ENCODE assay signal across 1 cellular context in genomic region chr4:112418092-112418491, GRCh38.
TF ChIP-seq lines count a peak whose summit lies in the region.

No MANE protein-coding gene starts in this region.

TF ChIP-seq in K562, 482 proteins besides CTCF, POLR2A, EP300 and RAD21 (continued from another document):
- TF ChIP-seq, protein P1, sequence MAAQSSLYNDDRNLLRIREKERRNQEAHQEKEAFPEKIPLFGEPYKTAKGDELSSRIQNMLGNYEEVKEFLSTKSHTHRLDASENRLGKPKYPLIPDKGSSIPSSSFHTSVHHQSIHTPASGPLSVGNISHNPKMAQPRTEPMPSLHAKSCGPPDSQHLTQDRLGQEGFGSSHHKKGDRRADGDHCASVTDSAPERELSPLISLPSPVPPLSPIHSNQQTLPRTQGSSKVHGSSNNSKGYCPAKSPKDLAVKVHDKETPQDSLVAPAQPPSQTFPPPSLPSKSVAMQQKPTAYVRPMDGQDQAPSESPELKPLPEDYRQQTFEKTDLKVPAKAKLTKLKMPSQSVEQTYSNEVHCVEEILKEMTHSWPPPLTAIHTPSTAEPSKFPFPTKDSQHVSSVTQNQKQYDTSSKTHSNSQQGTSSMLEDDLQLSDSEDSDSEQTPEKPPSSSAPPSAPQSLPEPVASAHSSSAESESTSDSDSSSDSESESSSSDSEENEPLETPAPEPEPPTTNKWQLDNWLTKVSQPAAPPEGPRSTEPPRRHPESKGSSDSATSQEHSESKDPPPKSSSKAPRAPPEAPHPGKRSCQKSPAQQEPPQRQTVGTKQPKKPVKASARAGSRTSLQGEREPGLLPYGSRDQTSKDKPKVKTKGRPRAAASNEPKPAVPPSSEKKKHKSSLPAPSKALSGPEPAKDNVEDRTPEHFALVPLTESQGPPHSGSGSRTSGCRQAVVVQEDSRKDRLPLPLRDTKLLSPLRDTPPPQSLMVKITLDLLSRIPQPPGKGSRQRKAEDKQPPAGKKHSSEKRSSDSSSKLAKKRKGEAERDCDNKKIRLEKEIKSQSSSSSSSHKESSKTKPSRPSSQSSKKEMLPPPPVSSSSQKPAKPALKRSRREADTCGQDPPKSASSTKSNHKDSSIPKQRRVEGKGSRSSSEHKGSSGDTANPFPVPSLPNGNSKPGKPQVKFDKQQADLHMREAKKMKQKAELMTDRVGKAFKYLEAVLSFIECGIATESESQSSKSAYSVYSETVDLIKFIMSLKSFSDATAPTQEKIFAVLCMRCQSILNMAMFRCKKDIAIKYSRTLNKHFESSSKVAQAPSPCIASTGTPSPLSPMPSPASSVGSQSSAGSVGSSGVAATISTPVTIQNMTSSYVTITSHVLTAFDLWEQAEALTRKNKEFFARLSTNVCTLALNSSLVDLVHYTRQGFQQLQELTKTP (IDR thresholded peaks at IDR 0.05; ENCODE audit: low read depth in 1 of 2, partially characterized antibody in 2 of 2), result no peak
- no peak for TF ChIP-seq NFATC3 (IDR thresholded peaks at IDR 0.05)
- TF ChIP-seq GTF2F1 (IDR thresholded peaks at IDR 0.05; ENCODE audit: low read depth, low read length), result no peak
- TF ChIP-seq MAZ (CRISPR knock-in tag; conservative IDR thresholded peaks at IDR 0.05 in 1 of 2, IDR thresholded peaks at IDR 0.05 in 1 of 2), result no peak
- TF ChIP-seq SMARCE1 (IDR thresholded peaks at IDR 0.05), result no peak
- TF ChIP-seq DACH1 (IDR thresholded peaks at IDR 0.05; ENCODE audit: partially characterized antibody), result no peak
